In genomic region chr20:47428851-47429336, GRCh38 we compare ENCODE assay signal across 17 cellular contexts.
"Had no signal": no experiment of that assay in that cellular context is flagged by ENCODE, and none has a peak within 500 bp of the region (broad histone marks: within the 10 kb centered on the region; RNA-seq: fewer than 3 reads in every experiment).

No MANE protein-coding gene starts in this region.

- H3K4me1 Mint-ChIP-seq: activated CD4-positive, alpha-beta T cell treated with anti-CD3 and anti-CD28 coated beads for 36 hours; brain; central memory CD8-positive, alpha-beta T cell had no signal

- H3K4me3 Mint-ChIP-seq: activated CD4-positive, alpha-beta memory T cell treated with anti-CD3 and anti-CD28 coated beads for 36 hours; activated CD4-positive, alpha-beta T cell treated with anti-CD3 and anti-CD28 coated beads for 36 hours; activated CD8-positive, alpha-beta memory T cell treated with anti-CD3 and anti-CD28 coated beads, Interleukin-2, amount 10 ng/mL, durations not matched to agents 7 days and 5 days; activated naive CD8-positive, alpha-beta T cell; brain; central memory CD8-positive, alpha-beta T cell had no signal

- H3K4me3 ChIP-seq: coronary artery, ovary had no signal

- H3K27ac Mint-ChIP-seq: activated CD4-positive, alpha-beta memory T cell treated with anti-CD3 and anti-CD28 coated beads for 36 hours; activated CD4-positive, alpha-beta T cell treated with anti-CD3 and anti-CD28 coated beads for 36 hours; activated CD8-positive, alpha-beta memory T cell treated with anti-CD3 and anti-CD28 coated beads, Interleukin-2, amount 10 ng/mL, durations not matched to agents 7 days and 5 days; activated naive CD8-positive, alpha-beta T cell; brain had no signal

- H3K27me3 Mint-ChIP-seq: activated CD4-positive, alpha-beta memory T cell treated with anti-CD3 and anti-CD28 coated beads for 36 hours; activated CD4-positive, alpha-beta T cell treated with anti-CD3 and anti-CD28 coated beads for 36 hours; activated CD8-positive, alpha-beta memory T cell treated with anti-CD3 and anti-CD28 coated beads, Interleukin-2, amount 10 ng/mL, durations not matched to agents 7 days and 5 days; activated naive CD8-positive, alpha-beta T cell; naive B cell had no signal

- FAIRE-seq: urothelium cell line had no signal

- H3K9me3 ChIP-seq: ovary had no signal

- H3K27me3 ChIP-seq: ovary had no signal

- DNase-seq: activated CD4-positive, alpha-beta memory T cell treated with anti-CD3 and anti-CD28 coated beads for 36 hours; activated CD4-positive, alpha-beta T cell treated with anti-CD3 and anti-CD28 coated beads for 36 hours; activated CD8-positive, alpha-beta memory T cell treated with anti-CD3 and anti-CD28 coated beads, Interleukin-2, amount 10 ng/mL, durations not matched to agents 7 days and 5 days; activated effector memory CD4-positive, alpha-beta T cell treated with Interleukin-2 at 50 U/mL for 16 hours; activated T-cell treated with anti-CD3 and anti-CD28 coated beads, Interleukin-2, amount 50 U/mL, for 1 hour; left colon; naive B cell; ovary; stimulated activated CD4-positive, alpha-beta T cell treated with anti-CD3 and anti-CD28 coated beads, Interleukin-2, amount 100 ng/mL, for 24 hours; T1000 had no signal

- ATAC-seq: activated CD4-positive, alpha-beta T cell treated with anti-CD3 and anti-CD28 coated beads for 36 hours; activated CD8-positive, alpha-beta memory T cell treated with anti-CD3 and anti-CD28 coated beads, Interleukin-2, amount 10 ng/mL, durations not matched to agents 7 days and 5 days; esophagus mucosa; left colon; sciatic nerve had no signal

- H3K36me3 ChIP-seq: ovary had no signal

- H3K27ac ChIP-seq: coronary artery, ovary had no signal

- H3K36me3 Mint-ChIP-seq: naive B cell had no signal
